17 cellular contexts compared by ENCODE assay signal in genomic region chr11:119433369-119433749, GRCh38. TPM values are rescaled to one million over a fixed set of nuclear protein-coding genes. Genes with fewer than 3 reads are reported as not detected.
DNase-seq lines count a peak whose midpoint lies in the region; ATAC-seq, FAIRE-seq and TF ChIP-seq lines count a peak whose summit lies in the region.
"Had no signal": no experiment of that assay in that cellular context is flagged by ENCODE, and none has a peak within 500 bp of the region (broad histone marks: within the 10 kb centered on the region; RNA-seq: fewer than 3 reads in every experiment).

No MANE protein-coding gene starts in this region.

- FAIRE-seq in GM12892 (lab: Jason Lieb, UNC) = peak; percentile 30

- H3K4me1 Mint-ChIP-seq in activated naive CD4-positive, alpha-beta T cell treated with anti-CD3 and anti-CD28 coated beads for 36 hours (ENCODE audit: low read depth) = no peaks in the 10 kb centered on the region
- H3K4me1 Mint-ChIP-seq: activated naive CD8-positive, alpha-beta T cell treated with anti-CD3 and anti-CD28 coated beads, Interleukin-2, amount 10 ng/mL, durations not matched to agents 7 days and 5 days had no signal

- TF ChIP-seq POLR2A in GM12892 (IDR thresholded peaks at IDR 0.05; ENCODE audit: low read depth, low read length) = no peak

- TF ChIP-seq CTCF in fibroblast of the aortic adventitia (IDR thresholded peaks at IDR 0.05; ENCODE audit: insufficient read depth, low read length) = no peak

- H3K4me3 ChIP-seq in SJSA1 = no peak overlapping the region
- H3K4me3 ChIP-seq in fibroblast of the aortic adventitia (ENCODE audit: low read depth, low read length) = peak overlapping the region; percentile 44
- H3K4me3 ChIP-seq in skin epidermis = no peak overlapping the region

- no peaks in the 10 kb centered on the region for H3K36me3 ChIP-seq in SJSA1
- H3K36me3 ChIP-seq: heart right ventricle had no signal

- H3K27ac ChIP-seq in SJSA1 (peak overlapping the region; percentile 85), skin epidermis (peak overlapping the region in 15 of 21 experiments; percentile 4 to 76 (median 34))

- no peaks in the 10 kb centered on the region for H3K9me3 ChIP-seq in SJSA1 (replicated peaks)
- H3K9me3 ChIP-seq: Caco-2, heart right ventricle had no signal

- peaks cover 7% of the 10 kb centered on the region for H3K9me3 Mint-ChIP-seq in activated naive CD4-positive, alpha-beta T cell treated with anti-CD3 and anti-CD28 coated beads for 36 hours

- no peak for ATAC-seq in HG03095 (IDR thresholded peaks at IDR 0.05; ENCODE audit: unreplicated experiment)

- no peak overlapping the region for H3K27ac Mint-ChIP-seq in activated naive CD4-positive, alpha-beta T cell treated with anti-CD3 and anti-CD28 coated beads for 36 hours
- H3K27ac Mint-ChIP-seq: activated naive CD8-positive, alpha-beta T cell treated with anti-CD3 and anti-CD28 coated beads, Interleukin-2, amount 10 ng/mL, durations not matched to agents 7 days and 5 days; progenitor cell of endocrine pancreas; T-helper 2 cell treated with Interferon-gamma antibody and Interleukin-4, amounts not matched to agents 5 μg/mL and 100 μg/mL, for 36 hours had no signal

- intact Hi-C loops in activated naive CD4-positive, alpha-beta T cell treated with anti-CD3 and anti-CD28 coated beads for 36 hours (cut with micrococcal nuclease) = no loop called here

- no peak overlapping the region for H3K4me3 Mint-ChIP-seq in activated naive CD4-positive, alpha-beta T cell treated with anti-CD3 and anti-CD28 coated beads for 36 hours
- H3K4me3 Mint-ChIP-seq: activated naive CD8-positive, alpha-beta T cell treated with anti-CD3 and anti-CD28 coated beads, Interleukin-2, amount 10 ng/mL, durations not matched to agents 7 days and 5 days; T-helper 2 cell treated with Interferon-gamma antibody and Interleukin-4, amounts not matched to agents 5 μg/mL and 100 μg/mL, for 36 hours had no signal

- peaks cover 16% of the 10 kb centered on the region for H3K4me1 ChIP-seq in SJSA1 (replicated peaks)
- H3K4me1 ChIP-seq: Caco-2 had no signal

- H3K27me3 ChIP-seq in SJSA1 (replicated peaks) = no peaks in the 10 kb centered on the region
- H3K27me3 ChIP-seq: dorsolateral prefrontal cortex had no signal

- CTCF ChIA-PET in activated naive CD4-positive, alpha-beta T cell treated with anti-CD3 and anti-CD28 coated beads for 36 hours (lab: Charles Lee) = interaction anchor here (0.7 kb wide), 1 partner anchor 128 kb away, joined by 3 read pairs; no protein-coding TSS in a partner anchor

- DNase-seq in GM12892 (ENCODE audit: insufficient read length) (no peak), SJSA1 (ENCODE audit: low read depth in 1 of 2, low spot score in 2 of 2) (peak in 1 of 2 experiments; percentile 42), fibroblast of the aortic adventitia (ENCODE audit: low read depth) (peak; percentile 62)
- no peak for DNase-seq in activated naive CD4-positive, alpha-beta T cell treated with anti-CD3 and anti-CD28 coated beads for 36 hours
- DNase-seq in stimulated activated CD4-positive, alpha-beta T cell treated with anti-CD3 and anti-CD28 coated beads, Interleukin-4, amount 100 ng/mL, for 24 hours = no peak
- DNase-seq in activated CD8-positive, alpha-beta memory T cell treated with anti-CD3 and anti-CD28 coated beads for 24 hours = no peak
- DNase-seq: activated naive CD8-positive, alpha-beta T cell treated with anti-CD3 and anti-CD28 coated beads, Interleukin-2, amount 10 ng/mL, durations not matched to agents 7 days and 5 days; Caco-2; heart right ventricle; NCI-H2081; stimulated activated CD4-positive, alpha-beta T cell treated with anti-CD3 and anti-CD28 coated beads, Interleukin-2, amount 100 ng/mL, for 24 hours; stimulated activated naive CD4-positive, alpha-beta T cell had no signal

- peaks cover 1% of the 10 kb centered on the region for H3K36me3 Mint-ChIP-seq in activated naive CD4-positive, alpha-beta T cell treated with anti-CD3 and anti-CD28 coated beads for 36 hours (ENCODE audit: low read depth)
- H3K36me3 Mint-ChIP-seq: activated naive CD8-positive, alpha-beta T cell treated with anti-CD3 and anti-CD28 coated beads, Interleukin-2, amount 10 ng/mL, durations not matched to agents 7 days and 5 days had no signal

- H3K27me3 Mint-ChIP-seq in activated naive CD4-positive, alpha-beta T cell treated with anti-CD3 and anti-CD28 coated beads for 36 hours (ENCODE audit: low read depth) = peaks cover 20% of the 10 kb centered on the region

RNA-seq across cellular contexts. Expression of gene THY1, which starts 10.4 kb away (rescaled TPM):
- polyA plus RNA-seq in GM12892 (2012; ENCODE audit: missing spikeins) = 18.3 TPM
- 7.4 and 51.6 TPM in 2 replicates for total RNA-seq in SJSA1 (2014; rRNA removed; shearing (Covaris generic))
- total RNA-seq in fibroblast of the aortic adventitia (ENCODE audit: low replicate concordance) = 96.6 and 164 TPM in 2 replicates
- under 1 TPM; 0.07 to 0.17 TPM for total RNA-seq in activated naive CD4-positive, alpha-beta T cell treated with anti-CD3 and anti-CD28 coated beads for 36 hours
- total RNA-seq: activated naive CD8-positive, alpha-beta T cell treated with anti-CD3 and anti-CD28 coated beads, Interleukin-2, amount 10 ng/mL, durations not matched to agents 7 days and 5 days; Caco-2 had no signal

RNA-seq across cellular contexts. Expression of gene USP2, which starts 51.9 kb away (rescaled TPM):
- 1.4 TPM for polyA plus RNA-seq in GM12892 (2012; ENCODE audit: missing spikeins)
- 0.21 TPM in 1 of 2 replicates, not detected in the other for total RNA-seq in SJSA1 (2014; rRNA removed; shearing (Covaris generic))
- 0.36 TPM in 1 of 2 replicates, not detected in the other for total RNA-seq in fibroblast of the aortic adventitia (ENCODE audit: low replicate concordance)
- under 1 TPM; 0.35 to 0.57 TPM for total RNA-seq in activated naive CD4-positive, alpha-beta T cell treated with anti-CD3 and anti-CD28 coated beads for 36 hours
